Comparison of ENCODE assay signal across 10 cellular contexts in genomic region chr1:1410238-1410637, GRCh38. TPM values are rescaled to one million over a fixed set of nuclear protein-coding genes. Genes with fewer than 3 reads are reported as not detected.
DNase-seq lines count a peak whose midpoint lies in the region; ATAC-seq, FAIRE-seq and TF ChIP-seq lines count a peak whose summit lies in the region.
"Not testable (repeated sequence)": the region's sequence is repeated elsewhere in the genome, so short reads cannot be mapped to it uniquely, and the experiment has no call there.
"Had no signal": no experiment of that assay in that cellular context is flagged by ENCODE, and none has a peak within 500 bp of the region (broad histone marks: within the 10 kb centered on the region; RNA-seq: fewer than 3 reads in every experiment).

No MANE protein-coding gene starts in this region.

- H3K9me3 Mint-ChIP-seq in WTC11 = peaks cover 19% of the 10 kb centered on the region
- H3K9me3 Mint-ChIP-seq in activated T-helper 2 cell treated with anti-CD3 and anti-CD28 coated beads, Interferon-gamma antibody, Interleukin-2, Interleukin-4, amounts not matched to agents 10 μg/mL and 5 μg/mL and 100 μg/mL, durations not matched to agents 14 hours and 24 hours and 36 hours; astrocyte (ENCODE audit: unreplicated experiment): not testable (repeated sequence)

- H3K36me3 Mint-ChIP-seq in WTC11 = peaks cover 28% of the 10 kb centered on the region
- peaks cover 38% of the 10 kb centered on the region for H3K36me3 Mint-ChIP-seq in activated T-helper 2 cell treated with anti-CD3 and anti-CD28 coated beads, Interferon-gamma antibody, Interleukin-2, Interleukin-4, amounts not matched to agents 10 μg/mL and 5 μg/mL and 100 μg/mL, durations not matched to agents 14 hours and 24 hours and 36 hours (ENCODE audit: low read depth)
- H3K36me3 Mint-ChIP-seq in astrocyte (ENCODE audit: low read depth, unreplicated experiment) = peaks cover 12% of the 10 kb centered on the region

- not testable (repeated sequence) for TF ChIP-seq CTCF in HEK293 (tag by site-specific recombination; IDR thresholded peaks at IDR 0.05); WTC11 (IDR thresholded peaks at IDR 0.05); astrocyte (IDR thresholded peaks at IDR 0.05; ENCODE audit: insufficient read depth, low read depth, low read length)

- ATAC-seq in WTC11; Right ventricle myocardium superior (ENCODE audit: poor library complexity): not testable (repeated sequence)

- H3K4me3 Mint-ChIP-seq in WTC11 (peak overlapping the region; percentile 87), astrocyte (ENCODE audit: unreplicated experiment) (peak overlapping the region; percentile 82)
- peak overlapping the region; percentile 21 for H3K4me3 Mint-ChIP-seq in activated T-helper 2 cell treated with anti-CD3 and anti-CD28 coated beads, Interferon-gamma antibody, Interleukin-2, Interleukin-4, amounts not matched to agents 10 μg/mL and 5 μg/mL and 100 μg/mL, durations not matched to agents 14 hours and 24 hours and 36 hours (ENCODE audit: low read depth)

- H3K4me1 ChIP-seq in HEK293 (ENCODE audit: control insufficient read depth, insufficient read depth, low read length); mesendoderm (ENCODE audit: control insufficient read depth, low read depth, low read length): not testable (repeated sequence)
- H3K4me1 ChIP-seq in astrocyte (ENCODE audit: insufficient read depth, low read length) (peaks cover 15% of the 10 kb centered on the region), neuronal stem cell (ENCODE audit: control insufficient read depth in 2 of 2, insufficient read depth in 1 of 2, low read depth in 1 of 2, low read length in 2 of 2) (peaks cover 7 to 15% of the 10 kb centered on the region in 2 donors)

- intact Hi-C loops in activated T-helper 2 cell treated with anti-CD3 and anti-CD28 coated beads, Interferon-gamma antibody, Interleukin-2, Interleukin-4, amounts not matched to agents 10 μg/mL and 5 μg/mL and 100 μg/mL, durations not matched to agents 14 hours and 24 hours and 36 hours (cut with micrococcal nuclease); Right ventricle myocardium superior (cut with DNase I): not testable (repeated sequence)

- not testable (repeated sequence) for H3K4me3 ChIP-seq in HEK293 (ENCODE audit: low read depth, low read length); astrocyte (ENCODE audit: insufficient read depth, low read depth, low read length); mesendoderm (ENCODE audit: low read length); neuronal stem cell (ENCODE audit: low read length in 2 of 2)

- H2BK12ac ChIP-seq in neuronal stem cell (ENCODE audit: low read length) = not testable (repeated sequence)

- FAIRE-seq in astrocyte (lab: Jason Lieb, UNC) = not testable (repeated sequence)

- H3K4ac ChIP-seq in mesendoderm (ENCODE audit: low read depth, low read length); neuronal stem cell (ENCODE audit: low read length): not testable (repeated sequence)

- H3K27me3 Mint-ChIP-seq in WTC11 (ENCODE audit: low read depth); activated T-helper 2 cell treated with anti-CD3 and anti-CD28 coated beads, Interferon-gamma antibody, Interleukin-2, Interleukin-4, amounts not matched to agents 10 μg/mL and 5 μg/mL and 100 μg/mL, durations not matched to agents 14 hours and 24 hours and 36 hours (ENCODE audit: low read depth); astrocyte (ENCODE audit: low read depth, unreplicated experiment): not testable (repeated sequence)

- peaks cover 42% of the 10 kb centered on the region for H3K4me1 Mint-ChIP-seq in WTC11
- peaks cover 15% of the 10 kb centered on the region for H3K4me1 Mint-ChIP-seq in activated T-helper 2 cell treated with anti-CD3 and anti-CD28 coated beads, Interferon-gamma antibody, Interleukin-2, Interleukin-4, amounts not matched to agents 10 μg/mL and 5 μg/mL and 100 μg/mL, durations not matched to agents 14 hours and 24 hours and 36 hours (ENCODE audit: low read depth)
- H3K4me1 Mint-ChIP-seq in astrocyte (ENCODE audit: low read depth, unreplicated experiment) = peaks cover 23% of the 10 kb centered on the region

- H3K79me2 ChIP-seq in astrocyte (ENCODE audit: insufficient read depth, low read length) (peaks cover 45% of the 10 kb centered on the region), mesendoderm (ENCODE audit: control insufficient read depth, insufficient read depth, low read length) (peaks cover 33% of the 10 kb centered on the region)

- H3K14ac ChIP-seq in neuronal stem cell (ENCODE audit: low read length) = not testable (repeated sequence)

- H2AFZ ChIP-seq in astrocyte (ENCODE audit: low read depth, low read length); neuronal stem cell (ENCODE audit: low read length): not testable (repeated sequence)

- H3K27ac Mint-ChIP-seq in WTC11 = peak overlapping the region; percentile 100
- H3K27ac Mint-ChIP-seq in activated T-helper 2 cell treated with anti-CD3 and anti-CD28 coated beads, Interferon-gamma antibody, Interleukin-2, Interleukin-4, amounts not matched to agents 10 μg/mL and 5 μg/mL and 100 μg/mL, durations not matched to agents 14 hours and 24 hours and 36 hours = not testable (repeated sequence)
- H3K27ac Mint-ChIP-seq in astrocyte (ENCODE audit: unreplicated experiment) = peak overlapping the region; percentile 80

- H4K8ac ChIP-seq in mesendoderm (ENCODE audit: low read depth, low read length); neuronal stem cell (ENCODE audit: low read depth, low read length): not testable (repeated sequence)

- DNase-seq in WTC11 (ENCODE audit: low spot score); activated T-helper 2 cell treated with anti-CD3 and anti-CD28 coated beads, Interferon-gamma antibody, Interleukin-2, Interleukin-4, amounts not matched to agents 10 μg/mL and 5 μg/mL and 100 μg/mL, durations not matched to agents 14 hours and 24 hours and 36 hours (ENCODE audit: low spot score); astrocyte (ENCODE audit: low read depth); mesendoderm; neuronal stem cell (ENCODE audit: low spot score): not testable (repeated sequence)
- DNase-seq in Right ventricle myocardium superior = peak; percentile 0

- H2BK15ac ChIP-seq in mesendoderm (replicated peaks; ENCODE audit: low read depth); neuronal stem cell (ENCODE audit: low read length): not testable (repeated sequence)

- not testable (repeated sequence) for H3K4me2 ChIP-seq in astrocyte (ENCODE audit: low read length); mesendoderm (ENCODE audit: low read length); neuronal stem cell (ENCODE audit: insufficient read depth, low read length, poor library complexity, severe bottlenecking)

- H3K27ac ChIP-seq in HEK293 (ENCODE audit: extremely low read depth, low read depth, low read length); astrocyte (ENCODE audit: low read depth, low read length): not testable (repeated sequence)
- peak overlapping the region; percentile 20 for H3K27ac ChIP-seq in mesendoderm (ENCODE audit: low read depth, low read length)
- H3K27ac ChIP-seq in neuronal stem cell (replicated peaks; ENCODE audit: low read length) = peak overlapping the region; percentile 50

- H4K91ac ChIP-seq in neuronal stem cell (ENCODE audit: low read depth, low read length, poor library complexity) = not testable (repeated sequence)

- not testable (repeated sequence) for H4K5ac ChIP-seq in mesendoderm (ENCODE audit: low read length)

- H4K20me1 ChIP-seq in astrocyte (ENCODE audit: insufficient read depth, low read length) = peaks cover 15% of the 10 kb centered on the region

- H3K23ac ChIP-seq in mesendoderm (ENCODE audit: low read length); neuronal stem cell (ENCODE audit: low read depth, low read length, poor library complexity): not testable (repeated sequence)

- no CpG with 5 or more reads among the region's 8 CpGs for WGBS in mesendoderm (ENCODE audit: extremely low coverage, insufficient coverage, low lambda C conversion rate)
- WGBS in neuronal stem cell (ENCODE audit: extremely low coverage in 2 of 2, insufficient read length in 2 of 2, insufficient replicate concordance in 1 of 2), 2 donors = no CpG with 5 or more reads among the region's 8 CpGs

- not testable (repeated sequence) for H3K18ac ChIP-seq in mesendoderm (ENCODE audit: low read length); neuronal stem cell (ENCODE audit: low read length)

- not testable (repeated sequence) for H2AK5ac ChIP-seq in mesendoderm (ENCODE audit: low read length); neuronal stem cell (ENCODE audit: low read depth, low read length)

- POLR2A ChIA-PET in HEK293 (lab: Yijun Ruan, JAX) = interaction anchor here (1.1 kb wide), 1 partner anchor 47 kb away, joined by 3 read pairs; no protein-coding TSS in a partner anchor
- POLR2A ChIA-PET in WTC11 (lab: Charles Lee) = interaction anchor here (0.5 to 1.1 kb wide), 4 partner anchors 8 to 48 kb away, joined by 3 to 4 read pairs (median 4); no protein-coding TSS in a partner anchor

- CTCF ChIA-PET in HEK293 (lab: Yijun Ruan, JAX) (interaction anchor here (0.9 to 2.8 kb wide), 2 partner anchors 31 to 499 kb away, joined by 3 to 14 read pairs; no protein-coding TSS in a partner anchor), WTC11 (lab: Charles Lee) (interaction anchor here (0.7 to 1.7 kb wide), 8 partner anchors 8 to 31 kb away, joined by 3 to 11 read pairs (median 4); partner anchors contain the start of gene CCNL2)

- H3K27me3 ChIP-seq in astrocyte (ENCODE audit: insufficient read depth, low read length); mesendoderm (ENCODE audit: insufficient read depth, low read length, poor library complexity); neuronal stem cell (ENCODE audit: control insufficient read depth in 3 of 3, insufficient read depth in 3 of 3, low read depth in 1 of 3, low read length in 3 of 3): not testable (repeated sequence)

- H3K79me1 ChIP-seq in mesendoderm (ENCODE audit: low read length) (peaks cover 13% of the 10 kb centered on the region), neuronal stem cell (ENCODE audit: low read depth, low read length) (peaks cover 17% of the 10 kb centered on the region)

- H3K9me3 ChIP-seq in HEK293 (ENCODE audit: control insufficient read depth, insufficient read depth, low read depth, low read length); astrocyte (ENCODE audit: insufficient read depth, low read depth, low read length); neuronal stem cell (replicated peaks in 1 of 2; ENCODE audit: control insufficient read depth in 2 of 2, insufficient read depth in 1 of 2, low read depth in 1 of 2, low read length in 2 of 2): not testable (repeated sequence)

- not testable (repeated sequence) for H3K9ac ChIP-seq in astrocyte (ENCODE audit: low read length); mesendoderm (ENCODE audit: low read length); neuronal stem cell (ENCODE audit: low read depth, low read length, poor library complexity)

- not testable (repeated sequence) for H2BK120ac ChIP-seq in mesendoderm (ENCODE audit: low read depth, low read length); neuronal stem cell (ENCODE audit: low read depth, low read length)

- not testable (repeated sequence) for H2BK5ac ChIP-seq in mesendoderm (ENCODE audit: low read length); neuronal stem cell (ENCODE audit: low read length)

- H3K36me3 ChIP-seq in HEK293 (ENCODE audit: control insufficient read depth in 2 of 2, insufficient read depth in 1 of 2, low read length in 2 of 2) = peaks cover 8 to 28% of the 10 kb centered on the region in 2 experiments; a peak in 2 of 3 replicates
- H3K36me3 ChIP-seq in astrocyte (ENCODE audit: insufficient read depth, low read length); mesendoderm (ENCODE audit: control insufficient read depth, insufficient read depth, low read length): not testable (repeated sequence)
- H3K36me3 ChIP-seq in neuronal stem cell (replicated peaks in 1 of 2; ENCODE audit: control insufficient read depth in 2 of 2, insufficient read depth in 2 of 2, low read length in 2 of 2) = peaks cover 10 to 28% of the 10 kb centered on the region in 2 donors

- not testable (repeated sequence) for H3K56ac ChIP-seq in mesendoderm (ENCODE audit: low read length)

RNA-seq across cellular contexts. Expression of gene MRPL20, which starts 3.1 kb away (rescaled TPM):
- total RNA-seq in WTC11 (2021) = 126 to 156 TPM (median 134 TPM) in 3 replicates
- 143 and 154 TPM in 2 replicates for total RNA-seq in activated T-helper 2 cell treated with anti-CD3 and anti-CD28 coated beads, Interferon-gamma antibody, Interleukin-2, Interleukin-4, amounts not matched to agents 10 μg/mL and 5 μg/mL and 100 μg/mL, durations not matched to agents 14 hours and 24 hours and 36 hours
- 87.3 and 88.5 TPM in 2 replicates for total RNA-seq in astrocyte
- 144 TPM for total RNA-seq in Right ventricle myocardium superior
- polyA plus RNA-seq in mesendoderm (2013, experiment 1 of 2) = 287 TPM
- polyA plus RNA-seq in mesendoderm (2013, experiment 2 of 2) = 288 TPM
- 132 TPM for polyA plus RNA-seq in neuronal stem cell (2013, experiment 1 of 2)
- 135 TPM for polyA plus RNA-seq in neuronal stem cell (2013, experiment 2 of 2)

RNA-seq across cellular contexts. Expression of gene ANKRD65, which starts 10.8 kb away (rescaled TPM):
- total RNA-seq in WTC11 (2021) (1.6 to 2.8 TPM (median 1.9 TPM) in 3 replicates), astrocyte (0.64 TPM in 1 of 2 replicates, not detected in the other), Right ventricle myocardium superior (1.8 TPM)
- not detected in 2 replicates for total RNA-seq in activated T-helper 2 cell treated with anti-CD3 and anti-CD28 coated beads, Interferon-gamma antibody, Interleukin-2, Interleukin-4, amounts not matched to agents 10 μg/mL and 5 μg/mL and 100 μg/mL, durations not matched to agents 14 hours and 24 hours and 36 hours
- polyA plus RNA-seq in mesendoderm (2013, experiment 1 of 2) = 1.2 TPM
- 1.4 TPM for polyA plus RNA-seq in mesendoderm (2013, experiment 2 of 2)
- 2.0 TPM for polyA plus RNA-seq in neuronal stem cell (2013, experiment 1 of 2)
- polyA plus RNA-seq in neuronal stem cell (2013, experiment 2 of 2) = 2.0 TPM
- total RNA-seq: A673; CD8-positive, alpha-beta T cell; SK-MEL-5 had no signal

RNA-seq across cellular contexts. Expression of gene CCNL2, which starts 11.1 kb away (rescaled TPM):
- total RNA-seq in WTC11 (2021) (117 to 142 TPM (median 117 TPM) in 3 replicates), astrocyte (194 and 197 TPM in 2 replicates), Right ventricle myocardium superior (45.7 TPM)
- total RNA-seq in activated T-helper 2 cell treated with anti-CD3 and anti-CD28 coated beads, Interferon-gamma antibody, Interleukin-2, Interleukin-4, amounts not matched to agents 10 μg/mL and 5 μg/mL and 100 μg/mL, durations not matched to agents 14 hours and 24 hours and 36 hours = 123 and 124 TPM in 2 replicates
- 65.2 TPM for polyA plus RNA-seq in mesendoderm (2013, experiment 1 of 2)
- 61.8 TPM for polyA plus RNA-seq in mesendoderm (2013, experiment 2 of 2)
- 91.8 TPM for polyA plus RNA-seq in neuronal stem cell (2013, experiment 1 of 2)
- polyA plus RNA-seq in neuronal stem cell (2013, experiment 2 of 2) = 90.5 TPM

RNA-seq across cellular contexts. Expression of gene VWA1, which starts 25.3 kb away (rescaled TPM):
- total RNA-seq in WTC11 (2021) = 28.3 to 35.5 TPM (median 28.3 TPM) in 3 replicates
- total RNA-seq in activated T-helper 2 cell treated with anti-CD3 and anti-CD28 coated beads, Interferon-gamma antibody, Interleukin-2, Interleukin-4, amounts not matched to agents 10 μg/mL and 5 μg/mL and 100 μg/mL, durations not matched to agents 14 hours and 24 hours and 36 hours = 4.0 and 4.7 TPM in 2 replicates
- 60.4 and 81.2 TPM in 2 replicates for total RNA-seq in astrocyte
- total RNA-seq in Right ventricle myocardium superior = 17.1 TPM
- 21.5 TPM for polyA plus RNA-seq in mesendoderm (2013, experiment 1 of 2)
- polyA plus RNA-seq in mesendoderm (2013, experiment 2 of 2) = 21.0 TPM
- 5.0 TPM for polyA plus RNA-seq in neuronal stem cell (2013, experiment 1 of 2)
- polyA plus RNA-seq in neuronal stem cell (2013, experiment 2 of 2) = 4.8 TPM
- total RNA-seq: CD8-positive, alpha-beta T cell had no signal

RNA-seq across cellular contexts. Expression of gene AURKAIP1, which starts 35.2 kb away (rescaled TPM):
- total RNA-seq in WTC11 (2021) = 238 to 268 TPM (median 250 TPM) in 3 replicates
- total RNA-seq in activated T-helper 2 cell treated with anti-CD3 and anti-CD28 coated beads, Interferon-gamma antibody, Interleukin-2, Interleukin-4, amounts not matched to agents 10 μg/mL and 5 μg/mL and 100 μg/mL, durations not matched to agents 14 hours and 24 hours and 36 hours = 133 TPM in 2 replicates
- 135 and 139 TPM in 2 replicates for total RNA-seq in astrocyte
- 271 TPM for total RNA-seq in Right ventricle myocardium superior
- 119 TPM for polyA plus RNA-seq in mesendoderm (2013, experiment 1 of 2)
- polyA plus RNA-seq in mesendoderm (2013, experiment 2 of 2) = 120 TPM
- polyA plus RNA-seq in neuronal stem cell (2013, experiment 1 of 2) = 61.8 TPM
- polyA plus RNA-seq in neuronal stem cell (2013, experiment 2 of 2) = 60.5 TPM

Comparison
In these comparisons a context has a peak if more than half of its experiments do, and no peak if none do; other contexts are left out.
1. H3K4me3 Mint-ChIP-seq: peak in every context shown above with its lines; median percentile 87 in WTC11; 82 in astrocyte; 21 in activated T-helper 2 cell treated with anti-CD3 and anti-CD28 coated beads, Interferon-gamma antibody, Interleukin-2, Interleukin-4, amounts not matched to agents 10 μg/mL and 5 μg/mL and 100 μg/mL, durations not matched to agents 14 hours and 24 hours and 36 hours.